18 cellular contexts compared by ENCODE assay signal in genomic region chr14:69669375-69669774, GRCh38. TPM values are rescaled to one million over a fixed set of nuclear protein-coding genes. Genes with fewer than 3 reads are reported as not detected.
A peak's percentile ranks its signal among the peaks of the same experiment; 100 is the strongest.
DNase-seq lines count a peak whose midpoint lies in the region; ATAC-seq, FAIRE-seq and TF ChIP-seq lines count a peak whose summit lies in the region.
"Had no signal": no experiment of that assay in that cellular context is flagged by ENCODE, and none has a peak within 500 bp of the region (broad histone marks: within the 10 kb centered on the region; RNA-seq: fewer than 3 reads in every experiment).

No MANE protein-coding gene starts in this region.

- no peak overlapping the region for H2AFZ ChIP-seq in OCI-LY1 (ENCODE audit: low read length)
- no peak overlapping the region for H2AFZ ChIP-seq in GM12878 (ENCODE audit: control insufficient read depth, low read depth, low read length)

- intact Hi-C loops in GM12878 (cut with micrococcal nuclease; ENCODE audit: unreplicated experiment) = no loop called here

- H3K4me2 ChIP-seq in OCI-LY1 (ENCODE audit: low read length) (no peak overlapping the region), GM12878 (ENCODE audit: control insufficient read depth, insufficient read depth) (no peak overlapping the region)

- H3K9me3 ChIP-seq in OCI-LY1 (ENCODE audit: low read length) (no peaks in the 10 kb centered on the region), GM12878 (replicated peaks; ENCODE audit: control insufficient read depth, insufficient read depth, low read length) (no peaks in the 10 kb centered on the region; the same call in 2 of the 3 replicates), SJCRH30 (replicated peaks) (no peaks in the 10 kb centered on the region)
- H3K9me3 ChIP-seq: tibial nerve had no signal

- H3K36me3 ChIP-seq in OCI-LY1 (ENCODE audit: insufficient read depth, low read length) = peaks cover 26% of the 10 kb centered on the region; the same call in 1 of the 2 replicates
- H3K36me3 ChIP-seq in GM12878 (ENCODE audit: control insufficient read depth in 2 of 2, insufficient read depth in 2 of 2, low read length in 1 of 2) = peaks cover 8 to 17% of the 10 kb centered on the region in 2 experiments; a peak in 3 of 4 replicates
- H3K36me3 ChIP-seq in SJCRH30 = no peaks in the 10 kb centered on the region
- H3K36me3 ChIP-seq: brain microvascular endothelial cell, tibial nerve had no signal

- no peak for TF ChIP-seq EP300 in GM12878 (IDR thresholded peaks at IDR 0.05; ENCODE audit: borderline replicate concordance in 1 of 2, control insufficient read depth in 1 of 2, low read depth in 2 of 2, low read length in 2 of 2)

- H4K20me1 ChIP-seq in OCI-LY1 (ENCODE audit: insufficient read depth, low read length) (no peaks in the 10 kb centered on the region), GM12878 (ENCODE audit: control insufficient read depth, insufficient read depth) (peaks cover 4% of the 10 kb centered on the region; the same call in 1 of the 2 replicates)

- TF ChIP-seq POLR2A in GM12878 (IDR thresholded peaks at IDR 0.05; ENCODE audit: low read depth, low read length) = no peak

- H3K79me2 ChIP-seq in OCI-LY1 (ENCODE audit: insufficient read depth, low read length) (peaks cover 83% of the 10 kb centered on the region), GM12878 (ENCODE audit: control insufficient read depth, insufficient read depth, low read length) (peaks cover 87% of the 10 kb centered on the region)

- no peak overlapping the region for H3K9ac ChIP-seq in OCI-LY1 (ENCODE audit: low read length)
- no peak overlapping the region for H3K9ac ChIP-seq in GM12878 (ENCODE audit: control insufficient read depth, insufficient read depth, low read length)

- no peak for TF ChIP-seq CTCF in OCI-LY1 (IDR thresholded peaks at IDR 0.05; ENCODE audit: low read length)
- TF ChIP-seq CTCF in GM12878 (IDR thresholded peaks at IDR 0.05 in 2 of 3, conservative IDR thresholded peaks at IDR 0.05 in 1 of 3; ENCODE audit: control insufficient read depth in 2 of 3, extremely low read depth in 1 of 3, insufficient read depth in 1 of 3, low read depth in 3 of 3, low read length in 3 of 3) = no peak

- H3K4me1 Mint-ChIP-seq in activated T-cell treated with anti-CD3 and anti-CD28 coated beads, Interleukin-2, amount 50 U/mL, for 72 hours (ENCODE audit: low read depth) = peaks cover 98% of the 10 kb centered on the region
- peaks cover 98% of the 10 kb centered on the region for H3K4me1 Mint-ChIP-seq in activated T-cell treated with anti-CD3 and anti-CD28 coated beads, Interleukin-2, amount 50 U/mL, for 4 hours (ENCODE audit: low read depth)
- peaks cover 79 to 98% of the 10 kb centered on the region in 2 donors for H3K4me1 Mint-ChIP-seq in stimulated activated naive B cell treated with anti-CD40 and anti-IgM and Interleukin-4, amounts not matched to agents 10 μg/mL and 1 μg/mL and 100 μg/mL, for 72 hours

- no peak for TF ChIP-seq RAD21 in GM12878 (IDR thresholded peaks at IDR 0.05; ENCODE audit: insufficient read depth, low read depth, low read length)

- peaks cover 94% of the 10 kb centered on the region for H3K4me1 ChIP-seq in OCI-LY1 (ENCODE audit: insufficient read depth, low read length, severe bottlenecking)
- peaks cover 83% of the 10 kb centered on the region for H3K4me1 ChIP-seq in GM12878 (ENCODE audit: control insufficient read depth, insufficient read depth, low read length)
- H3K4me1 ChIP-seq in SJCRH30 = no peaks in the 10 kb centered on the region

- H3K27ac ChIP-seq in OCI-LY1 (ENCODE audit: low read depth, low read length, poor library complexity, severe bottlenecking) (peak overlapping the region; percentile 16), GM12878 (ENCODE audit: control insufficient read depth, insufficient read depth) (peak overlapping the region; percentile 46), SJCRH30 (no peak overlapping the region)
- H3K27ac ChIP-seq: brain microvascular endothelial cell had no signal

- no peaks in the 10 kb centered on the region for H3K9me2 ChIP-seq in OCI-LY1 (ENCODE audit: low read depth, low read length)

- RAD21 ChIA-PET in GM12878 (lab: Charles Lee; ENCODE audit: unreplicated experiment) = interaction anchor here (0.8 to 1.6 kb wide), 4 partner anchors 16 to 54 kb away, joined by 3 to 5 read pairs (median 3); no protein-coding TSS in a partner anchor

- H3K27ac Mint-ChIP-seq in activated T-cell treated with anti-CD3 and anti-CD28 coated beads, Interleukin-2, amount 50 U/mL, for 72 hours = peak overlapping the region; percentile 2
- H3K27ac Mint-ChIP-seq in stimulated activated naive B cell treated with anti-CD40 and anti-IgM and Interleukin-4, amounts not matched to agents 10 μg/mL and 1 μg/mL and 100 μg/mL, for 72 hours = peak overlapping the region; percentile 52

- peaks cover 6 to 19% of the 10 kb centered on the region in 2 donors for H3K36me3 Mint-ChIP-seq in activated T-cell treated with anti-CD3 and anti-CD28 coated beads, Interleukin-2, amount 50 U/mL, for 72 hours (ENCODE audit: insufficient read depth in 2 of 2)
- peaks cover 38% of the 10 kb centered on the region for H3K36me3 Mint-ChIP-seq in activated T-cell treated with anti-CD3 and anti-CD28 coated beads, Interleukin-2, amount 50 U/mL, for 4 hours (ENCODE audit: insufficient read depth)
- H3K36me3 Mint-ChIP-seq in stimulated activated naive B cell treated with anti-CD40 and anti-IgM and Interleukin-4, amounts not matched to agents 10 μg/mL and 1 μg/mL and 100 μg/mL, for 72 hours = peaks cover 26 to 60% of the 10 kb centered on the region in 2 donors

- in situ Hi-C loops in GM12878 (cut with MboI) = loop anchor here (10.0 kb wide), 1 partner anchor 55 kb away; the partner anchor contains the start of gene SUSD6
- in situ Hi-C loops in KBM-7 (cut with MboI; ENCODE audit: low pct_unique_long_range_greater_than_20kb, low sequenced_read_pairs) = no loop called here

- no peak for ATAC-seq in activated T-cell treated with anti-CD3 and anti-CD28 coated beads, Interleukin-2, amount 50 U/mL, for 72 hours (replicated peaks in 1 of 2)
- ATAC-seq in activated T-cell treated with anti-CD3 and anti-CD28 coated beads, Interleukin-2, amount 50 U/mL, for 4 hours = no peak
- no peak for ATAC-seq in GM12878
- no peak for ATAC-seq in stimulated activated naive B cell treated with anti-CD40 and anti-IgM and Interleukin-4, amounts not matched to agents 10 μg/mL and 1 μg/mL and 100 μg/mL, for 72 hours (replicated peaks)

- no peak for FAIRE-seq in GM12878 (lab: Jason Lieb, UNC)
- FAIRE-seq: endothelial cell of umbilical vein, GM18507, islet of Langerhans had no signal

- no peaks in the 10 kb centered on the region for H3F3A ChIP-seq in OCI-LY1 (ENCODE audit: insufficient read depth, low read length)

- BruUV-seq in GM12878 (replicated peaks; lab: Mats Ljungman, UMichigan) = no TSS peak

- 59% methylated on average over 2 of the region's 2 CpGs for WGBS in GM12878 (ENCODE audit: insufficient coverage, insufficient replicate concordance, low lambda C conversion rate, missing lambda C conversion rate)

- no peaks in the 10 kb centered on the region for H3K27me3 Mint-ChIP-seq in activated T-cell treated with anti-CD3 and anti-CD28 coated beads, Interleukin-2, amount 50 U/mL, for 72 hours (ENCODE audit: low read depth)
- no peaks in the 10 kb centered on the region for H3K27me3 Mint-ChIP-seq in activated T-cell treated with anti-CD3 and anti-CD28 coated beads, Interleukin-2, amount 50 U/mL, for 4 hours (ENCODE audit: low read depth)
- H3K27me3 Mint-ChIP-seq in stimulated activated naive B cell treated with anti-CD40 and anti-IgM and Interleukin-4, amounts not matched to agents 10 μg/mL and 1 μg/mL and 100 μg/mL, for 72 hours = no peaks in the 10 kb centered on the region

- CTCF ChIA-PET in GM12878 (lab: Yijun Ruan, JAX) = interaction anchor here (0.9 to 1.8 kb wide), 5 partner anchors 39 to 64 kb away, joined by 3 to 5 read pairs (median 3); partner anchors contain the start of gene SUSD6

- DNase-seq in activated T-cell treated with anti-CD3 and anti-CD28 coated beads, Interleukin-2, amount 50 U/mL, for 72 hours = no peak
- DNase-seq in activated T-cell treated with anti-CD3 and anti-CD28 coated beads, Interleukin-2, amount 50 U/mL, for 4 hours = no peak
- DNase-seq in GM12878 (ENCODE audit: low read depth, low spot score) = no peak
- DNase-seq in stimulated activated naive B cell treated with anti-CD40 and anti-IgM and Interleukin-4, amounts not matched to agents 10 μg/mL and 1 μg/mL and 100 μg/mL, for 72 hours = no peak
- DNase-seq in SJCRH30 = no peak
- DNase-seq in KBM-7 = no peak
- DNase-seq in COLO668 (lab: John Stamatoyannopoulos, UW; ENCODE audit: unreplicated experiment) = no peak
- DNase-seq: activated gamma-delta T cell treated with Interleukin-2 at 50 U/mL for 16 hours; brain microvascular endothelial cell; cortex of kidney; NCI-H1694; NCI-H2227 treated with DMSO at 0.1 percent for 48 hours; stimulated activated CD4-positive, alpha-beta T cell treated with anti-CD3 and anti-CD28 coated beads, Interleukin-12 subunit alpha, Interleukin-12 subunit beta, amount 100 ng/mL, for 4 hours had no signal

- H3K4me3 Mint-ChIP-seq in activated T-cell treated with anti-CD3 and anti-CD28 coated beads, Interleukin-2, amount 50 U/mL, for 72 hours = no peak overlapping the region
- no peak overlapping the region for H3K4me3 Mint-ChIP-seq in activated T-cell treated with anti-CD3 and anti-CD28 coated beads, Interleukin-2, amount 50 U/mL, for 4 hours
- no peak overlapping the region for H3K4me3 Mint-ChIP-seq in stimulated activated naive B cell treated with anti-CD40 and anti-IgM and Interleukin-4, amounts not matched to agents 10 μg/mL and 1 μg/mL and 100 μg/mL, for 72 hours

- H3K27me3 ChIP-seq in OCI-LY1 (ENCODE audit: insufficient read depth, low read length) (no peaks in the 10 kb centered on the region), GM12878 (replicated peaks in 1 of 2; ENCODE audit: control insufficient read depth in 2 of 2, insufficient read depth in 2 of 2, low read length in 1 of 2) (no peaks in the 10 kb centered on the region), SJCRH30 (no peaks in the 10 kb centered on the region)
- H3K27me3 ChIP-seq: brain microvascular endothelial cell, tibial nerve had no signal

- no peaks in the 10 kb centered on the region for H3K9me3 Mint-ChIP-seq in activated T-cell treated with anti-CD3 and anti-CD28 coated beads, Interleukin-2, amount 50 U/mL, for 72 hours
- H3K9me3 Mint-ChIP-seq in activated T-cell treated with anti-CD3 and anti-CD28 coated beads, Interleukin-2, amount 50 U/mL, for 4 hours = no peaks in the 10 kb centered on the region
- peaks cover 2 to 7% of the 10 kb centered on the region in 2 donors for H3K9me3 Mint-ChIP-seq in stimulated activated naive B cell treated with anti-CD40 and anti-IgM and Interleukin-4, amounts not matched to agents 10 μg/mL and 1 μg/mL and 100 μg/mL, for 72 hours

- SMC1A ChIA-PET in GM12878 (lab: Charles Lee; ENCODE audit: uncharacterized antibody, unreplicated experiment) = interaction anchor here (0.9 to 2.9 kb wide), 8 partner anchors 15 to 62 kb away, joined by 3 to 10 read pairs (median 4); no protein-coding TSS in a partner anchor

- H3K4me3 ChIP-seq in OCI-LY1 (ENCODE audit: low read depth, low read length, poor library complexity, severe bottlenecking) (no peak overlapping the region), GM12878 (no peak overlapping the region), SJCRH30 (no peak overlapping the region)
- H3K4me3 ChIP-seq: tibial nerve had no signal

- POLR2A ChIA-PET in GM12878 (lab: Charles Lee) = interaction anchor here (1.4 to 1.6 kb wide), 2 partner anchors 41 to 56 kb away, joined by 4 to 5 read pairs; no protein-coding TSS in a partner anchor

RNA-seq across cellular contexts. Expression of gene SUSD6, which starts 58.0 kb away (rescaled TPM):
- 10 to 100 TPM; 60.3 to 73.8 TPM for total RNA-seq in activated T-cell treated with anti-CD3 and anti-CD28 coated beads, Interleukin-2, amount 50 U/mL, for 72 hours
- 100 to 1,000 TPM in 2 of 3 donors, 10 to 100 TPM in 1; 97.4 to 108 (median 103) TPM for total RNA-seq in activated T-cell treated with anti-CD3 and anti-CD28 coated beads, Interleukin-2, amount 50 U/mL, for 4 hours
- 59.8 and 61.3 TPM in 2 replicates for total RNA-seq in GM12878 (2013; cell fraction: nucleolus; rRNA removed)
- 6.9 and 8.3 TPM in 2 replicates for total RNA-seq in GM12878 (2014; rRNA removed)
- 11.0 and 11.1 TPM in 2 replicates for total RNA-seq in GM12878 (2014; rRNA removed; fragmentation: Illumina TruSeq; extraction: Trizol)
- 39.8 and 40.1 TPM in 2 replicates for total RNA-seq in GM12878 (2021)
- 18.4 TPM for polyA plus RNA-seq in GM12878 (2011; ENCODE audit: low read depth)
- polyA plus RNA-seq in GM12878 (2011; rRNA removed) = 11.3 and 16.7 TPM in 2 replicates
- polyA plus RNA-seq in GM12878 (2011; cell fraction: cytosol; rRNA removed) = 13.8 and 14.1 TPM in 2 replicates
- 38.9 and 46.9 TPM in 2 replicates for polyA plus RNA-seq in GM12878 (2011; cell fraction: nucleus; rRNA removed)
- polyA plus RNA-seq in GM12878 (2012) = 23.6 and 27.7 TPM in 2 replicates
- polyA plus RNA-seq in GM12878 (2014; fragmentation: Illumina TruSeq; extraction: Trizol) = 19.4 and 23.7 TPM in 2 replicates
- 1 to 10 TPM; 6.6 to 9.4 TPM for polyA plus RNA-seq in GM12878 (2014; fragmentation: Nextera tagmentation; extraction: Ambion mirVana)
- 25.8 and 31.1 TPM in 2 replicates for polyA plus RNA-seq in GM12878 (2014; rRNA removed)
- polyA plus RNA-seq in GM12878 (2016; fragmentation: Nextera tagmentation; extraction: Ambion mirVana) = 10 to 100 TPM; 27.1 to 33.7 TPM
- polyA minus RNA-seq in GM12878 (2011; rRNA and poly(A)+ RNA removed) = 17.6 and 19.5 TPM in 2 replicates
- polyA minus RNA-seq in GM12878 (2011; cell fraction: cytosol; rRNA and poly(A)+ RNA removed) = 5.1 and 5.6 TPM in 2 replicates
- 14.9 and 32.6 TPM in 2 replicates for polyA minus RNA-seq in GM12878 (2011; cell fraction: nucleus; rRNA and poly(A)+ RNA removed)
- total RNA-seq in SJCRH30 (2014; rRNA removed; shearing (Covaris generic)) = 5.2 and 5.9 TPM in 2 replicates
